ENCODE assay signal across 1 cellular context in the genomic region with DNA sequence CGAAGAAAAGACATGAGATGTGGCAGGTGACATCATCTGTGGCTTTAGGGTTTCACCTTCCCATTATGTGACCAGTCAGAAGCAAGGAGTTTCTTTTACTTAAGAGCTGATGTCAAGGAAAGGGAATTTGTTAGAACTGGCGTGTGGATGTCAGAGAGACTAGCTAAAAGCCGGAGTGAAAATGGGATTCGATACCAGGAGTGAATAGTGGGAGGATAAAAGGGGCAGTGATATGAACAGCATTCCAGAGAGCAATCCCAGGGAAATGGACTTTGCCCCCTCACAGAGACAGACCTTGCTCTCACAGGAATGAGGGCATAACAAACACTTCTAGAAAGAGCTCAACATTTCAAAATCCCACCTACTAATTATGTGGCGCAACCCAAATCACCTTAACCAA.
TF ChIP-seq lines count a peak whose summit lies in the region.

No MANE protein-coding gene starts in this region.

TF ChIP-seq in HepG2, 621 proteins besides CTCF, POLR2A, EP300 and RAD21 (continued from another document):
- TF ChIP-seq SNAPC4 (CRISPR knock-in tag; IDR thresholded peaks at IDR 0.05) (no peak), ARID3A (IDR thresholded peaks at IDR 0.05; ENCODE audit: low read depth, low read length) (0 out of 2 replicates have a peak, but pooled peaks have one; percentile 17), ETS1 (CRISPR knock-in tag; IDR thresholded peaks at IDR 0.05) (no peak), PLRG1 (conservative IDR thresholded peaks at IDR 0.05) (no peak), TEAD3 (CRISPR knock-in tag; optimal IDR thresholded peaks at IDR 0.05; ENCODE audit: borderline replicate concordance) (peak; percentile 35), ZNF24 (IDR thresholded peaks at IDR 0.05) (no peak), ZNF878 (CRISPR knock-in tag; IDR thresholded peaks at IDR 0.05) (no peak), SOX6 (IDR thresholded peaks at IDR 0.05) (no peak), SOX6 (CRISPR knock-in tag; IDR thresholded peaks at IDR 0.05) (no peak), ZNF431 (CRISPR knock-in tag; IDR thresholded peaks at IDR 0.05; ENCODE audit: borderline replicate concordance, low read depth) (no peak), NCOR1 (IDR thresholded peaks at IDR 0.05; ENCODE audit: borderline replicate concordance, low read length) (peak; percentile 59; the same call in 1 of the 2 replicates), ZNF549 (CRISPR knock-in tag; IDR thresholded peaks at IDR 0.05) (0 out of 2 replicates have a peak, but pooled peaks have one; percentile 55)
- TF ChIP-seq, protein P1, sequence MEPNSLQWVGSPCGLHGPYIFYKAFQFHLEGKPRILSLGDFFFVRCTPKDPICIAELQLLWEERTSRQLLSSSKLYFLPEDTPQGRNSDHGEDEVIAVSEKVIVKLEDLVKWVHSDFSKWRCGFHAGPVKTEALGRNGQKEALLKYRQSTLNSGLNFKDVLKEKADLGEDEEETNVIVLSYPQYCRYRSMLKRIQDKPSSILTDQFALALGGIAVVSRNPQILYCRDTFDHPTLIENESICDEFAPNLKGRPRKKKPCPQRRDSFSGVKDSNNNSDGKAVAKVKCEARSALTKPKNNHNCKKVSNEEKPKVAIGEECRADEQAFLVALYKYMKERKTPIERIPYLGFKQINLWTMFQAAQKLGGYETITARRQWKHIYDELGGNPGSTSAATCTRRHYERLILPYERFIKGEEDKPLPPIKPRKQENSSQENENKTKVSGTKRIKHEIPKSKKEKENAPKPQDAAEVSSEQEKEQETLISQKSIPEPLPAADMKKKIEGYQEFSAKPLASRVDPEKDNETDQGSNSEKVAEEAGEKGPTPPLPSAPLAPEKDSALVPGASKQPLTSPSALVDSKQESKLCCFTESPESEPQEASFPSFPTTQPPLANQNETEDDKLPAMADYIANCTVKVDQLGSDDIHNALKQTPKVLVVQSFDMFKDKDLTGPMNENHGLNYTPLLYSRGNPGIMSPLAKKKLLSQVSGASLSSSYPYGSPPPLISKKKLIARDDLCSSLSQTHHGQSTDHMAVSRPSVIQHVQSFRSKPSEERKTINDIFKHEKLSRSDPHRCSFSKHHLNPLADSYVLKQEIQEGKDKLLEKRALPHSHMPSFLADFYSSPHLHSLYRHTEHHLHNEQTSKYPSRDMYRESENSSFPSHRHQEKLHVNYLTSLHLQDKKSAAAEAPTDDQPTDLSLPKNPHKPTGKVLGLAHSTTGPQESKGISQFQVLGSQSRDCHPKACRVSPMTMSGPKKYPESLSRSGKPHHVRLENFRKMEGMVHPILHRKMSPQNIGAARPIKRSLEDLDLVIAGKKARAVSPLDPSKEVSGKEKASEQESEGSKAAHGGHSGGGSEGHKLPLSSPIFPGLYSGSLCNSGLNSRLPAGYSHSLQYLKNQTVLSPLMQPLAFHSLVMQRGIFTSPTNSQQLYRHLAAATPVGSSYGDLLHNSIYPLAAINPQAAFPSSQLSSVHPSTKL (CRISPR knock-in tag; IDR thresholded peaks at IDR 0.05): 0 out of 2 replicates have a peak, but pooled peaks have one; percentile 28
